17 cellular contexts compared by ENCODE assay signal in genomic region chr6:11632795-11633511, GRCh38.
DNase-seq lines count a peak whose midpoint lies in the region; ATAC-seq, FAIRE-seq and TF ChIP-seq lines count a peak whose summit lies in the region.
"Had no signal": no experiment of that assay in that cellular context is flagged by ENCODE, and none has a peak within 500 bp of the region (broad histone marks: within the 10 kb centered on the region; RNA-seq: fewer than 3 reads in every experiment).

No MANE protein-coding gene starts in this region.

- H3K9me3 ChIP-seq in heart left ventricle (no peaks in the 10 kb centered on the region), right atrium auricular region (no peaks in the 10 kb centered on the region), hepatocyte (ENCODE audit: low read depth) (no peaks in the 10 kb centered on the region)
- H3K9me3 ChIP-seq: neutrophil, tibial artery had no signal

- H3K27me3 ChIP-seq in heart left ventricle (no peaks in the 10 kb centered on the region), right atrium auricular region (no peaks in the 10 kb centered on the region), hepatocyte (no peaks in the 10 kb centered on the region)
- H3K27me3 ChIP-seq: neutrophil, tibial artery had no signal

- in situ Hi-C loops in astrocyte of the spinal cord (cut with HindIII; ENCODE audit: low sequenced_read_pairs), result no loop called here

- H3K36me3 ChIP-seq in heart left ventricle, result no peaks in the 10 kb centered on the region
- no peaks in the 10 kb centered on the region for H3K36me3 ChIP-seq in right atrium auricular region
- H3K36me3 ChIP-seq in hepatocyte (replicated peaks; ENCODE audit: insufficient read depth, low read depth), result no peaks in the 10 kb centered on the region
- H3K36me3 ChIP-seq: neutrophil, tibial artery had no signal

- H2AFZ ChIP-seq in hepatocyte, result no peak overlapping the region

- no peak for TF ChIP-seq CTCF in heart left ventricle (IDR thresholded peaks at IDR 0.05)
- no peak for TF ChIP-seq CTCF in right atrium auricular region (IDR thresholded peaks at IDR 0.05)
- no peak for TF ChIP-seq CTCF in astrocyte of the spinal cord (IDR thresholded peaks at IDR 0.05; ENCODE audit: low read depth, low read length)
- no peak for TF ChIP-seq CTCF in hepatocyte (IDR thresholded peaks at IDR 0.05; ENCODE audit: poor library complexity)

- H3K79me2 ChIP-seq in hepatocyte, result no peaks in the 10 kb centered on the region

- no peak for FAIRE-seq in urothelium cell line (lab: Jason Lieb, UNC)
- FAIRE-seq in GM19239 (lab: Jason Lieb, UNC), result no peak
- FAIRE-seq: A204.1, colon, HTR-8/SVneo had no signal

- H3K4me3 ChIP-seq in heart left ventricle (no peak overlapping the region), right atrium auricular region (no peak overlapping the region), astrocyte of the spinal cord (ENCODE audit: low read depth, low read length) (no peak overlapping the region), hepatocyte (no peak overlapping the region)
- H3K4me3 ChIP-seq: tibial artery had no signal

- DNase-seq in heart left ventricle (peak in 2 of 5 donors; percentile 36 to 47), right atrium auricular region (ENCODE audit: low spot score) (no peak), astrocyte of the spinal cord (ENCODE audit: low read depth, low spot score) (peak; percentile 85), hepatocyte (ENCODE audit: low spot score) (peak; percentile 16), urothelium cell line (ENCODE audit: low spot score) (peak; percentile 64), GM19239 (ENCODE audit: insufficient read length, low spot score) (no peak)
- no peak for DNase-seq in activated CD4-positive, alpha-beta T cell treated with anti-CD3 and anti-CD28 coated beads, Interleukin-2, amount 50 U/mL, for 1 hour
- DNase-seq: activated naive CD4-positive, alpha-beta T cell; DMS53; NCI-H1048; NCI-H446; tibial artery had no signal

- H4K20me1 ChIP-seq in hepatocyte (ENCODE audit: insufficient read depth, poor library complexity, severe bottlenecking), result no peaks in the 10 kb centered on the region

- no peak overlapping the region for H3K27ac ChIP-seq in heart left ventricle
- H3K27ac ChIP-seq in right atrium auricular region, result no peak overlapping the region
- peak overlapping the region; percentile 84 for H3K27ac ChIP-seq in hepatocyte
- H3K27ac ChIP-seq: neutrophil, tibial artery had no signal

- no peaks in the 10 kb centered on the region for H3K9me2 ChIP-seq in hepatocyte (replicated peaks; ENCODE audit: insufficient read depth)

- intact Hi-C loops in heart left ventricle (cut with DNase I), result no loop called here

- H3K4me1 ChIP-seq in heart left ventricle, result no peaks in the 10 kb centered on the region
- H3K4me1 ChIP-seq in right atrium auricular region, result no peaks in the 10 kb centered on the region
- peaks cover 3% of the 10 kb centered on the region for H3K4me1 ChIP-seq in hepatocyte (ENCODE audit: insufficient read depth)

- TF ChIP-seq POLR2A in heart left ventricle (IDR thresholded peaks at IDR 0.05), result no peak

- H3K4me2 ChIP-seq in hepatocyte, result no peak overlapping the region

- peak in 3 of 4 donors; percentile 21 to 86 (median 57) for ATAC-seq in heart left ventricle
- no peak for ATAC-seq in GM18520 (IDR thresholded peaks at IDR 0.05; ENCODE audit: unreplicated experiment)

- WGBS in heart left ventricle, 4 donors, result 88 to 95% (median 94%) methylated on average over 11 of the region's 11 CpGs
- WGBS in hepatocyte (ENCODE audit: low lambda C conversion rate, missing lambda C conversion rate), result 89% methylated on average over 11 of the region's 11 CpGs

Comparison
In these comparisons a context has a peak if more than half of its experiments do, and no peak if none do; other contexts are left out.
1. DNase-seq: peak in astrocyte of the spinal cord (single experiment), hepatocyte (single experiment) and urothelium cell line (single experiment); none in right atrium auricular region (single experiment), activated CD4-positive, alpha-beta T cell treated with anti-CD3 and anti-CD28 coated beads, Interleukin-2, amount 50 U/mL, for 1 hour (single experiment) and GM19239 (single experiment).